In genomic region chr20:47507275-47507981, GRCh38 we compare ENCODE assay signal across 8 cellular contexts. TPM values are rescaled to one million over a fixed set of nuclear protein-coding genes. Genes with fewer than 3 reads are reported as not detected.
A peak's percentile ranks its signal among the peaks of the same experiment; 100 is the strongest.
DNase-seq lines count a peak whose midpoint lies in the region; ATAC-seq, FAIRE-seq and TF ChIP-seq lines count a peak whose summit lies in the region.
"Not testable (repeated sequence)": the region's sequence is repeated elsewhere in the genome, so short reads cannot be mapped to it uniquely, and the experiment has no call there.

No MANE protein-coding gene starts in this region.

- H3K9me3 Mint-ChIP-seq in CD4-positive, alpha-beta memory T cell; activated T-cell treated with anti-CD3 and anti-CD28 coated beads, Interleukin-2, amount 50 U/mL, for 24 hours; activated naive CD8-positive, alpha-beta T cell treated with anti-CD3 and anti-CD28 coated beads, Interleukin-2, amount 10 ng/mL, durations not matched to agents 7 days and 5 days; naive thymus-derived CD8-positive, alpha-beta T cell; stimulated activated naive CD8-positive, alpha-beta T cell treated with anti-CD3 and anti-CD28 coated beads, Interleukin-15, amount 100 ng/mL, for 72 hours: not testable (repeated sequence)

- H3K27ac Mint-ChIP-seq in CD4-positive, alpha-beta memory T cell, result peak overlapping the region in 4 of 7 donors; percentile 37 to 77 (median 66)
- peak overlapping the region; percentile 95 for H3K27ac Mint-ChIP-seq in activated T-cell treated with anti-CD3 and anti-CD28 coated beads, Interleukin-2, amount 50 U/mL, for 24 hours
- H3K27ac Mint-ChIP-seq in activated naive CD8-positive, alpha-beta T cell treated with anti-CD3 and anti-CD28 coated beads, Interleukin-2, amount 10 ng/mL, durations not matched to agents 7 days and 5 days, result not testable (repeated sequence)
- peak overlapping the region in 8 of 10 donors; percentile 60 to 89 (median 74) for H3K27ac Mint-ChIP-seq in naive thymus-derived CD8-positive, alpha-beta T cell
- peak overlapping the region; percentile 88 to 89 for H3K27ac Mint-ChIP-seq in stimulated activated naive CD8-positive, alpha-beta T cell treated with anti-CD3 and anti-CD28 coated beads, Interleukin-15, amount 100 ng/mL, for 72 hours

- not testable (repeated sequence) for H3K27ac ChIP-seq in CD4-positive, alpha-beta memory T cell (ENCODE audit: low read depth, low read length)
- peak overlapping the region; percentile 61 for H3K27ac ChIP-seq in VCaP

- ATAC-seq in activated naive CD8-positive, alpha-beta T cell treated with anti-CD3 and anti-CD28 coated beads, Interleukin-2, amount 10 ng/mL, durations not matched to agents 7 days and 5 days (ENCODE audit: low read depth); naive thymus-derived CD8-positive, alpha-beta T cell: not testable (repeated sequence)
- peak; percentile 74 for ATAC-seq in stimulated activated naive CD8-positive, alpha-beta T cell treated with anti-CD3 and anti-CD28 coated beads, Interleukin-15, amount 100 ng/mL, for 72 hours

- CTCF ChIA-PET in CD4-positive, alpha-beta memory T cell (lab: Charles Lee; ENCODE audit: partially characterized antibody), result interaction anchor here (1.0 to 1.3 kb wide), 2 partner anchors 21 to 113 kb away, joined by 3 to 5 read pairs; no protein-coding TSS in a partner anchor

- POLR2A ChIA-PET in CD4-positive, alpha-beta memory T cell (lab: Charles Lee; ENCODE audit: partially characterized antibody), result interaction anchor here (1.4 to 1.8 kb wide), 2 partner anchors 13 to 150 kb away, joined by 5 read pairs; partner anchors contain the start of gene ZMYND8
- POLR2A ChIA-PET in activated naive CD8-positive, alpha-beta T cell treated with anti-CD3 and anti-CD28 coated beads, Interleukin-2, amount 10 ng/mL, durations not matched to agents 7 days and 5 days (lab: Charles Lee), result interaction anchor here (1.0 kb wide), 1 partner anchor 20 kb away, joined by 4 read pairs; no protein-coding TSS in a partner anchor
- POLR2A ChIA-PET in naive thymus-derived CD8-positive, alpha-beta T cell (lab: Charles Lee), result interaction anchor here (0.5 to 0.7 kb wide), 2 partner anchors 7 to 90 kb away, joined by 4 read pairs; no protein-coding TSS in a partner anchor

- peaks cover 46 to 81% (median 69%) of the 10 kb centered on the region in 4 donors for H3K4me1 Mint-ChIP-seq in CD4-positive, alpha-beta memory T cell
- H3K4me1 Mint-ChIP-seq in activated T-cell treated with anti-CD3 and anti-CD28 coated beads, Interleukin-2, amount 50 U/mL, for 24 hours (ENCODE audit: low read depth), result peaks cover 71% of the 10 kb centered on the region
- H3K4me1 Mint-ChIP-seq in activated naive CD8-positive, alpha-beta T cell treated with anti-CD3 and anti-CD28 coated beads, Interleukin-2, amount 10 ng/mL, durations not matched to agents 7 days and 5 days, result peaks cover 58% of the 10 kb centered on the region
- H3K4me1 Mint-ChIP-seq in naive thymus-derived CD8-positive, alpha-beta T cell, result peaks cover 26 to 87% (median 69%) of the 10 kb centered on the region in 4 donors
- peaks cover 80% of the 10 kb centered on the region for H3K4me1 Mint-ChIP-seq in stimulated activated naive CD8-positive, alpha-beta T cell treated with anti-CD3 and anti-CD28 coated beads, Interleukin-15, amount 100 ng/mL, for 72 hours

- not testable (repeated sequence) for TF ChIP-seq CTCF in VCaP (conservative IDR thresholded peaks at IDR 0.05)

- intact Hi-C loops in CD4-positive, alpha-beta memory T cell (cut with micrococcal nuclease), result loop anchor here (10.0 kb wide), 1 partner anchor 1537 kb away; the partner anchor contains the start of gene CSE1L

- H3K4me3 Mint-ChIP-seq in CD4-positive, alpha-beta memory T cell, result peak overlapping the region in 4 of 8 donors; percentile 27 to 62 (median 38)
- peak overlapping the region; percentile 73 for H3K4me3 Mint-ChIP-seq in activated T-cell treated with anti-CD3 and anti-CD28 coated beads, Interleukin-2, amount 50 U/mL, for 24 hours
- H3K4me3 Mint-ChIP-seq in activated naive CD8-positive, alpha-beta T cell treated with anti-CD3 and anti-CD28 coated beads, Interleukin-2, amount 10 ng/mL, durations not matched to agents 7 days and 5 days, result peak overlapping the region; percentile 9
- H3K4me3 Mint-ChIP-seq in naive thymus-derived CD8-positive, alpha-beta T cell, result peak overlapping the region in 8 of 10 donors; percentile 2 to 63 (median 32)
- H3K4me3 Mint-ChIP-seq in stimulated activated naive CD8-positive, alpha-beta T cell treated with anti-CD3 and anti-CD28 coated beads, Interleukin-15, amount 100 ng/mL, for 72 hours, result peak overlapping the region; percentile 76 to 78

- not testable (repeated sequence) for H3K27me3 ChIP-seq in CD4-positive, alpha-beta memory T cell (ENCODE audit: insufficient read depth, low read length)

- peaks cover 3 to 21% of the 10 kb centered on the region in 2 donors for H3K36me3 Mint-ChIP-seq in CD4-positive, alpha-beta memory T cell
- peaks cover 81% of the 10 kb centered on the region for H3K36me3 Mint-ChIP-seq in activated T-cell treated with anti-CD3 and anti-CD28 coated beads, Interleukin-2, amount 50 U/mL, for 24 hours (ENCODE audit: low read depth)
- H3K36me3 Mint-ChIP-seq in activated naive CD8-positive, alpha-beta T cell treated with anti-CD3 and anti-CD28 coated beads, Interleukin-2, amount 10 ng/mL, durations not matched to agents 7 days and 5 days, result peaks cover 17% of the 10 kb centered on the region
- H3K36me3 Mint-ChIP-seq in naive thymus-derived CD8-positive, alpha-beta T cell, result peaks cover 0 to 17% (median 4%) of the 10 kb centered on the region in 3 donors

- H3K9me3 ChIP-seq in CD4-positive, alpha-beta memory T cell (ENCODE audit: control insufficient read depth in 1 of 2, low read length in 2 of 2), result not testable (repeated sequence)

- not testable (repeated sequence) for H3K27me3 Mint-ChIP-seq in CD4-positive, alpha-beta memory T cell; activated T-cell treated with anti-CD3 and anti-CD28 coated beads, Interleukin-2, amount 50 U/mL, for 24 hours; activated naive CD8-positive, alpha-beta T cell treated with anti-CD3 and anti-CD28 coated beads, Interleukin-2, amount 10 ng/mL, durations not matched to agents 7 days and 5 days; naive thymus-derived CD8-positive, alpha-beta T cell; stimulated activated naive CD8-positive, alpha-beta T cell treated with anti-CD3 and anti-CD28 coated beads, Interleukin-15, amount 100 ng/mL, for 72 hours

- peak in 1 of 5 donors; percentile 43 for DNase-seq in CD4-positive, alpha-beta memory T cell
- DNase-seq in GM19239 (ENCODE audit: insufficient read length, low spot score); activated T-cell treated with anti-CD3 and anti-CD28 coated beads, Interleukin-2, amount 50 U/mL, for 24 hours; activated naive CD8-positive, alpha-beta T cell treated with anti-CD3 and anti-CD28 coated beads, Interleukin-2, amount 10 ng/mL, durations not matched to agents 7 days and 5 days; naive thymus-derived CD8-positive, alpha-beta T cell; stimulated activated naive CD8-positive, alpha-beta T cell treated with anti-CD3 and anti-CD28 coated beads, Interleukin-15, amount 100 ng/mL, for 72 hours: not testable (repeated sequence)
- peak; percentile 76 for DNase-seq in NCI-H82 (lab: John Stamatoyannopoulos, UW)

- peaks cover 78% of the 10 kb centered on the region for H3K4me1 ChIP-seq in CD4-positive, alpha-beta memory T cell (ENCODE audit: insufficient read depth, low read length)

- not testable (repeated sequence) for H3K4me3 ChIP-seq in CD4-positive, alpha-beta memory T cell (ENCODE audit: low read length in 2 of 2)

- peak; percentile 48 for FAIRE-seq in GM19239 (lab: Jason Lieb, UNC)

- not testable (repeated sequence) for H3K36me3 ChIP-seq in CD4-positive, alpha-beta memory T cell (ENCODE audit: insufficient read depth, low read length)

RNA-seq across cellular contexts. Expression of gene NCOA3, which starts 5.7 kb away (rescaled TPM):
- total RNA-seq in CD4-positive, alpha-beta memory T cell, result 10 to 100 TPM; 69.0 to 74.7 TPM
- polyA plus RNA-seq in CD4-positive, alpha-beta memory T cell, result 10 to 100 TPM in 1 of 2 donors, 1 to 10 TPM in 1; 7.0 to 23.4 TPM
- 10 to 100 TPM; 71.3 to 74.2 TPM for total RNA-seq in activated naive CD8-positive, alpha-beta T cell treated with anti-CD3 and anti-CD28 coated beads, Interleukin-2, amount 10 ng/mL, durations not matched to agents 7 days and 5 days
- total RNA-seq in naive thymus-derived CD8-positive, alpha-beta T cell, result 100 to 1,000 TPM in 1 of 2 experiments, 10 to 100 TPM in 1; 92.0 to 106 TPM
- 10 to 100 TPM; 18.4 to 27.8 (median 20.1) TPM for polyA plus RNA-seq in naive thymus-derived CD8-positive, alpha-beta T cell
